ENCODE assay signal across 21 cellular contexts in the genomic region with DNA sequence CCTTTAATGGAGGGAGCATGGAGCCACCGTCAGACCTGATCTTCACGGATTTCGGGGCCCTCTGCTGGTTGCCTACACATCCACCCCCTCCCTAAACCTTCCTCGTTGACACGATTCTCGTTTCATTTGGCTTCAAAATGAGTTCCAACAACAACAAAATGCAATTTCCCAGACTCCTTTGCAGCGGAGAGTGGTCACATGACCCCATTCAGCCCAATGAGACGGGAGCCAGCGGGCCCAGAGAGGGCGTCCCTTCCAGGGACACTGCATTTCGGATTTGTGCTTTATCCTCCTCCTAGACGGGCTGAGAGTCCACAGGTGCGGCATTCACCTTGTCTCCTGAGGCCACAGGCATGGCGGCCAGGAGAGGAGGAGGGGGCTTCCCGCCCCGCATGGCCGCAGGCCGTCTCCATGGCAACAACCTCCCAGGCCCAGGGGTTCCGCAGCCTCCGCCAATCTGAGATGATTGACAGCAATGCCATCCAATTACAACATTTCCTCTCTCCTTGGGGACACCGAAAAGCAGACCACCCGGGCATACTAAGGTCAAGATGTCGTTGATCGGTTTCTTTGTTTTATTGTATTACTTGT.
DNase-seq lines count a peak whose midpoint lies in the region; ATAC-seq and TF ChIP-seq lines count a peak whose summit lies in the region.
"Had no signal": no experiment of that assay in that cellular context is flagged by ENCODE, and none has a peak within 500 bp of the region (broad histone marks: within the 10 kb centered on the region; RNA-seq: fewer than 3 reads in every experiment).

No MANE protein-coding gene starts in this region.

- H2AFZ ChIP-seq in GM23338, result no peak overlapping the region; the same call in 1 of the 2 replicates
- H2AFZ ChIP-seq in SK-N-SH (ENCODE audit: low read depth), result no peak overlapping the region

- H4K20me1 ChIP-seq in GM23338 (replicated peaks; ENCODE audit: insufficient read depth), result no peaks in the 10 kb centered on the region
- H4K20me1 ChIP-seq in SK-N-SH (ENCODE audit: insufficient read depth), result peaks cover under 1% of the 10 kb centered on the region

- no peaks in the 10 kb centered on the region for H3K9me2 ChIP-seq in GM23338 (ENCODE audit: insufficient read depth)
- no peaks in the 10 kb centered on the region for H3K9me2 ChIP-seq in SK-N-SH

- no peak for TF ChIP-seq RAD21 in SK-N-SH (IDR thresholded peaks at IDR 0.05; ENCODE audit: low read length)

- peak; percentile 34; the same call in 1 of the 2 replicates for TF ChIP-seq CTCF in A673 (conservative IDR thresholded peaks at IDR 0.05; ENCODE audit: low read depth, low read length)
- peak; percentile 45 to 56 for TF ChIP-seq CTCF in GM23338 (conservative IDR thresholded peaks at IDR 0.05; ENCODE audit: low read depth in 2 of 2)
- peak; percentile 47 for TF ChIP-seq CTCF in SK-N-SH (IDR thresholded peaks at IDR 0.05)
- peak; percentile 21 for TF ChIP-seq CTCF in fibroblast of villous mesenchyme (IDR thresholded peaks at IDR 0.05; ENCODE audit: insufficient read depth, low read depth, low read length)
- no peak for TF ChIP-seq CTCF in GM20000 (IDR thresholded peaks at IDR 0.05; ENCODE audit: extremely low read depth, missing control alignments)
- TF ChIP-seq CTCF in activated CD8-positive, alpha-beta T cell treated with anti-CD3 and anti-CD28 coated beads for 36 hours (IDR thresholded peaks at IDR 0.05), result no peak

- H3K9me3 ChIP-seq in A673 (ENCODE audit: low read depth, low read length, poor library complexity, severe bottlenecking), result no peaks in the 10 kb centered on the region
- H3K9me3 ChIP-seq in SK-N-SH, result no peaks in the 10 kb centered on the region
- H3K9me3 ChIP-seq: BE2C, body of pancreas, Peyer's patch had no signal

- H3K36me3 Mint-ChIP-seq in GM23338 (ENCODE audit: low read depth), result peaks cover 3% of the 10 kb centered on the region; the same call in 1 of the 3 replicates
- H3K36me3 Mint-ChIP-seq in activated CD8-positive, alpha-beta T cell treated with anti-CD3 and anti-CD28 coated beads for 36 hours (ENCODE audit: low read depth), result no peaks in the 10 kb centered on the region

- TF ChIP-seq EP300 in SK-N-SH (IDR thresholded peaks at IDR 0.05; ENCODE audit: borderline replicate concordance in 1 of 2, low read depth in 1 of 2, low read length in 1 of 2), result no peak

- H3F3A ChIP-seq in GM23338 (replicated peaks; ENCODE audit: low read depth), result no peaks in the 10 kb centered on the region
- peaks cover 10% of the 10 kb centered on the region for H3F3A ChIP-seq in SK-N-SH (replicated peaks; ENCODE audit: insufficient read depth)

- DNase-seq in A673 (ENCODE audit: low spot score) (no peak), GM23338 (ENCODE audit: low spot score) (peak; percentile 71), SK-N-SH (peak; percentile 56), fibroblast of villous mesenchyme (ENCODE audit: low read depth) (no peak), GM20000 (ENCODE audit: low spot score) (no peak), GM03348 (ENCODE audit: low spot score) (no peak)
- no peak for DNase-seq in activated CD8-positive, alpha-beta T cell treated with anti-CD3 and anti-CD28 coated beads for 36 hours
- DNase-seq: activated CD4-positive, alpha-beta T cell treated with anti-CD3 and anti-CD28 coated beads for 48 hours; BE2C; body of pancreas; DMS79 treated with DMSO at 0.1 percent for 48 hours; glutamatergic neuron; GOT3; left lung; NCI-H446 treated with DMSO at 0.1 percent for 48 hours; Peyer's patch; stimulated activated naive CD8-positive, alpha-beta T cell treated with anti-CD3 and anti-CD28 coated beads, Interleukin-15, Interleukin-2, amounts not matched to agents 100 U/mL and 50 U/mL, for 24 hours; T-helper 17 cell had no signal

- H3K27ac Mint-ChIP-seq in GM23338, result no peak overlapping the region
- H3K27ac Mint-ChIP-seq in activated CD8-positive, alpha-beta T cell treated with anti-CD3 and anti-CD28 coated beads for 36 hours, result no peak overlapping the region
- H3K27ac Mint-ChIP-seq: T-helper 17 cell had no signal

- peaks cover 14% of the 10 kb centered on the region for H3K9me3 Mint-ChIP-seq in GM23338
- H3K9me3 Mint-ChIP-seq in activated CD8-positive, alpha-beta T cell treated with anti-CD3 and anti-CD28 coated beads for 36 hours, result peaks cover 3% of the 10 kb centered on the region

- CTCF ChIA-PET in A673 (lab: Charles Lee), result no interaction called here
- CTCF ChIA-PET in SK-N-SH (lab: Yijun Ruan, JAX), result no interaction called here
- CTCF ChIA-PET in activated CD8-positive, alpha-beta T cell treated with anti-CD3 and anti-CD28 coated beads for 36 hours (lab: Charles Lee), result no interaction called here

- peaks cover 5% of the 10 kb centered on the region for H3K4me1 Mint-ChIP-seq in GM23338
- no peaks in the 10 kb centered on the region for H3K4me1 Mint-ChIP-seq in activated CD8-positive, alpha-beta T cell treated with anti-CD3 and anti-CD28 coated beads for 36 hours (ENCODE audit: low read depth)
- H3K4me1 Mint-ChIP-seq: T-helper 17 cell had no signal

- no peak overlapping the region for H3K9ac ChIP-seq in SK-N-SH

- H3K27me3 ChIP-seq in A673 (replicated peaks; ENCODE audit: insufficient read depth, low read depth, low read length, poor library complexity) (no peaks in the 10 kb centered on the region), GM23338 (ENCODE audit: insufficient read depth) (no peaks in the 10 kb centered on the region), SK-N-SH (ENCODE audit: insufficient read depth) (peaks cover 68% of the 10 kb centered on the region; the same call in 1 of the 2 replicates)
- H3K27me3 ChIP-seq: Peyer's patch had no signal

- 21% methylated on average over 17 of the region's 24 CpGs for WGBS in SK-N-SH (ENCODE audit: low lambda C conversion rate)

- H3K36me3 ChIP-seq in A673 (ENCODE audit: insufficient read depth, low read length, poor library complexity, severe bottlenecking) (no peaks in the 10 kb centered on the region), GM23338 (ENCODE audit: insufficient read depth) (no peaks in the 10 kb centered on the region), SK-N-SH (replicated peaks in 1 of 2; ENCODE audit: control insufficient read depth in 1 of 2, insufficient read depth in 2 of 2, low read length in 1 of 2) (no peaks in the 10 kb centered on the region)
- H3K36me3 ChIP-seq: BE2C, left lung, Peyer's patch had no signal

- no peak overlapping the region for H3K4me3 Mint-ChIP-seq in GM23338
- no peak overlapping the region for H3K4me3 Mint-ChIP-seq in activated CD8-positive, alpha-beta T cell treated with anti-CD3 and anti-CD28 coated beads for 36 hours
- H3K4me3 Mint-ChIP-seq: naive thymus-derived CD8-positive, alpha-beta T cell; T-helper 17 cell had no signal

- H3K79me2 ChIP-seq in GM23338 (replicated peaks; ENCODE audit: insufficient read depth) (no peaks in the 10 kb centered on the region), SK-N-SH (ENCODE audit: insufficient read depth) (no peaks in the 10 kb centered on the region)

- POLR2A ChIA-PET in A673 (lab: Charles Lee; ENCODE audit: low non-redundant PET) (no interaction called here), SK-N-SH (lab: Yijun Ruan, JAX) (no interaction called here)
- POLR2A ChIA-PET in activated CD8-positive, alpha-beta T cell treated with anti-CD3 and anti-CD28 coated beads for 36 hours (lab: Charles Lee), result no interaction called here

- H3K4me1 ChIP-seq in A673 (ENCODE audit: insufficient read depth, low read length, poor library complexity, severe bottlenecking) (no peaks in the 10 kb centered on the region), GM23338 (ENCODE audit: insufficient read depth) (no peaks in the 10 kb centered on the region), SK-N-SH (ENCODE audit: control insufficient read depth in 1 of 2, insufficient read depth in 2 of 2, low read depth in 1 of 2, low read length in 1 of 2) (no peaks in the 10 kb centered on the region)
- H3K4me1 ChIP-seq: BE2C had no signal

- peaks cover 8% of the 10 kb centered on the region for H3K27me3 Mint-ChIP-seq in GM23338 (ENCODE audit: insufficient read depth, low read depth, poor library complexity)
- peaks cover 24% of the 10 kb centered on the region for H3K27me3 Mint-ChIP-seq in activated CD8-positive, alpha-beta T cell treated with anti-CD3 and anti-CD28 coated beads for 36 hours

- no peak overlapping the region for H3K4me2 ChIP-seq in GM23338
- H3K4me2 ChIP-seq in SK-N-SH, result peak overlapping the region; percentile 43; the same call in 1 of the 2 replicates

- H3K4me3 ChIP-seq in A673 (ENCODE audit: low read depth, low read length, poor library complexity, severe bottlenecking) (no peak overlapping the region), GM23338 (no peak overlapping the region), SK-N-SH (ENCODE audit: low read depth in 2 of 2, low read length in 1 of 2) (peak overlapping the region in 1 of 2 experiments; percentile 6; a peak in 1 of 4 replicates), fibroblast of villous mesenchyme (ENCODE audit: low read depth, low read length) (no peak overlapping the region)
- H3K4me3 ChIP-seq: body of pancreas, left lung, Peyer's patch had no signal

- no TSS peak for BruUV-seq in A673 (replicated peaks; lab: Mats Ljungman, UMichigan)

- ATAC-seq in GM23338 (peak; percentile 25), GM21360 (IDR thresholded peaks at IDR 0.05; ENCODE audit: unreplicated experiment) (no peak)
- ATAC-seq in activated CD8-positive, alpha-beta T cell treated with anti-CD3 and anti-CD28 coated beads for 36 hours, result no peak
- ATAC-seq: body of pancreas; left lung; naive thymus-derived CD8-positive, alpha-beta T cell; right cardiac atrium; stimulated activated naive CD8-positive, alpha-beta T cell treated with anti-CD3 and anti-CD28 coated beads, Interleukin-15, Interleukin-2, amounts not matched to agents 100 U/mL and 50 U/mL, for 24 hours; T-helper 17 cell had no signal

- intact Hi-C loops in A673 (cut with micrococcal nuclease; ENCODE audit: unreplicated experiment), result no loop called here
- intact Hi-C loops in activated CD8-positive, alpha-beta T cell treated with anti-CD3 and anti-CD28 coated beads for 36 hours (cut with micrococcal nuclease), result no loop called here

- no peak overlapping the region for H3K27ac ChIP-seq in A673 (ENCODE audit: low read depth, low read length, poor library complexity, severe bottlenecking)
- H3K27ac ChIP-seq in GM23338 (ENCODE audit: low read depth), result no peak overlapping the region
- no peak overlapping the region for H3K27ac ChIP-seq in SK-N-SH (ENCODE audit: low read depth in 2 of 2, low read length in 1 of 2)
- H3K27ac ChIP-seq: body of pancreas, left lung, Peyer's patch had no signal

TF ChIP-seq in GM23338, 12 proteins besides CTCF, POLR2A, EP300 and RAD21:
- no peak for TF ChIP-seq EZH2 (IDR thresholded peaks at IDR 0.05; ENCODE audit: low read depth, unreplicated experiment)

TF ChIP-seq in SK-N-SH, 30 proteins besides CTCF, POLR2A, EP300 and RAD21 (continues in another document):
- TF ChIP-seq, protein P1, sequence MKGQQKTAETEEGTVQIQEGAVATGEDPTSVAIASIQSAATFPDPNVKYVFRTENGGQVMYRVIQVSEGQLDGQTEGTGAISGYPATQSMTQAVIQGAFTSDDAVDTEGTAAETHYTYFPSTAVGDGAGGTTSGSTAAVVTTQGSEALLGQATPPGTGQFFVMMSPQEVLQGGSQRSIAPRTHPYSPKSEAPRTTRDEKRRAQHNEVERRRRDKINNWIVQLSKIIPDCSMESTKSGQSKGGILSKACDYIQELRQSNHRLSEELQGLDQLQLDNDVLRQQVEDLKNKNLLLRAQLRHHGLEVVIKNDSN (IDR thresholded peaks at IDR 0.05; ENCODE audit: borderline replicate concordance, low read depth), result peak; percentile 77
- TF ChIP-seq FOSL2 (IDR thresholded peaks at IDR 0.05; ENCODE audit: borderline replicate concordance, low read depth), result no peak

Comparison
In these comparisons a context has a peak if more than half of its experiments do, and no peak if none do; other contexts are left out.
1. DNase-seq: peak in GM23338 (single experiment) and SK-N-SH (single experiment); none in A673 (single experiment), fibroblast of villous mesenchyme (single experiment), GM20000 (single experiment), GM03348 (single experiment) and activated CD8-positive, alpha-beta T cell treated with anti-CD3 and anti-CD28 coated beads for 36 hours (single experiment).
2. CTCF ChIP-seq: peak in A673 (single experiment), GM23338 (2 of 2), SK-N-SH (single experiment) and fibroblast of villous mesenchyme (single experiment); none in GM20000 (single experiment) and activated CD8-positive, alpha-beta T cell treated with anti-CD3 and anti-CD28 coated beads for 36 hours (single experiment).